Comparison of ENCODE assay signal across 20 cellular contexts in the genomic region with DNA sequence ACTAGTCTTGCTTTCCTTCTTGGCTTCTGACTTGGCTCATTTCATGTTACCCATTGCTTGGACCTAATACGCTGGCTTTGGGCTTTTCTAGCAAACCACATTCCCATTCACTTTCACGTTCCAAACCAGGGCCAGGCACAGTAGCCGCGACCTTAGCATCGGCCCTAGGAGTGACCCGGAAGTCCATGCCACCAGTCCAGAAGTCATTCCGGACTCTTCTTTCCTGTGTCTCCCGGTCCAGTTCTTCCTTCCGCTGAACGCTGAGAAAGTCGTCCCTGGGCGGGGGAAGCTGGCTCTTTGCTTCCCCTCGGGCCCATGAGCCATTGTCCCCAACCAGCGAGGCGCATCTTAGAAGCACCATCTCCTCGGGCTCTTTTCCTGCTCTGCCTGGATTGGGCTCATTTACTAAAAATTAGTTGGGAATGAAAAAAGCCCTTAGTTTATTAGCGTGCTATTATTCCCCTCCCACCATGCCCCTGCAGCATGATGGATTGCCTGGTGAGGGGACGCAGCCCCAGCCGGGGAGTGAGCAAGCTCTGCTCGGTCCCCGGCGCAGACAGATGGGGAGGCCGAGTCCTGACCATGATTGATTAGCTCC.
"Had no signal": no experiment of that assay in that cellular context is flagged by ENCODE, and none has a peak within 500 bp of the region (broad histone marks: within the 10 kb centered on the region; RNA-seq: fewer than 3 reads in every experiment).

No MANE protein-coding gene starts in this region.

- H3K9me3 Mint-ChIP-seq: activated B cell treated with CpG ODN at 0.5 μM for 24 hours; activated CD4-positive, alpha-beta T cell treated with anti-CD3 and anti-CD28 coated beads, Interleukin-2, amount 10 ng/mL, durations not matched to agents 24 days and 14 days; activated T-cell treated with anti-CD3 and anti-CD28 coated beads, Interleukin-2, amount 50 U/mL, for 24 hours; T-helper 1 cell treated with Interleukin-12 subunit alpha and Interleukin-12 subunit beta and Interleukin-4 antibody, amounts not matched to agents 30 μg/mL and 1 μg/mL, for 36 hours had no signal

- H3K4me1 Mint-ChIP-seq: activated B cell treated with CpG ODN at 0.5 μM for 24 hours; activated CD4-positive, alpha-beta T cell treated with anti-CD3 and anti-CD28 coated beads, Interleukin-2, amount 10 ng/mL, durations not matched to agents 24 days and 14 days; brain had no signal

- H3K27ac ChIP-seq: KMS-11 had no signal

- H3K9ac ChIP-seq: KMS-11 had no signal

- ATAC-seq: activated CD8-positive, alpha-beta memory T cell treated with anti-CD3 and anti-CD28 coated beads, Interleukin-2, amount 10 ng/mL, durations not matched to agents 7 days and 5 days had no signal

- H3K4me3 Mint-ChIP-seq: activated B cell treated with CpG ODN at 0.5 μM for 24 hours; activated CD4-positive, alpha-beta T cell treated with anti-CD3 and anti-CD28 coated beads, Interleukin-2, amount 10 ng/mL, durations not matched to agents 24 days and 14 days; activated CD8-positive, alpha-beta memory T cell treated with anti-CD3 and anti-CD28 coated beads, Interleukin-2, amount 10 ng/mL, durations not matched to agents 7 days and 5 days; activated naive CD8-positive, alpha-beta T cell; activated T-cell treated with anti-CD3 and anti-CD28 coated beads, Interleukin-2, amount 50 U/mL, for 24 hours; brain; T-helper 1 cell treated with Interleukin-12 subunit alpha and Interleukin-12 subunit beta and Interleukin-4 antibody, amounts not matched to agents 30 μg/mL and 1 μg/mL, for 36 hours had no signal

- H3K4me2 ChIP-seq: KMS-11 had no signal

- H3K36me3 Mint-ChIP-seq: activated CD8-positive, alpha-beta memory T cell treated with anti-CD3 and anti-CD28 coated beads, Interleukin-2, amount 10 ng/mL, durations not matched to agents 7 days and 5 days; activated naive CD8-positive, alpha-beta T cell; brain had no signal

- H3K27me3 Mint-ChIP-seq: activated B cell treated with CpG ODN at 0.5 μM for 24 hours; activated naive CD8-positive, alpha-beta T cell; brain had no signal

- DNase-seq: activated B cell treated with CpG ODN at 0.5 μM for 24 hours; activated CD4-positive, alpha-beta T cell treated with anti-CD3 and anti-CD28 coated beads for 1 hour; activated CD4-positive, alpha-beta T cell treated with anti-CD3 and anti-CD28 coated beads, Interleukin-2, amount 10 ng/mL, durations not matched to agents 24 days and 14 days; activated CD4-positive, alpha-beta T cell treated with anti-CD3 and anti-CD28 coated beads, Interleukin-2, amount 50 U/mL, for 48 hours; activated CD8-positive, alpha-beta memory T cell treated with anti-CD3 and anti-CD28 coated beads, Interleukin-2, amount 10 ng/mL, durations not matched to agents 7 days and 5 days; activated effector memory CD4-positive, alpha-beta T cell treated with anti-CD3 and anti-CD28 coated beads, Interleukin-2, amount 50 U/mL, for 16 hours; activated naive CD4-positive, alpha-beta T cell treated with Interleukin-2 at 50 U/mL for 16 hours; activated T-cell treated with anti-CD3 and anti-CD28 coated beads, Interleukin-2, amount 50 U/mL, for 24 hours; amygdala; NCI-H1092; NCI-H1417; NCI-H1930; NCI-H524; SHP77 treated with DMSO at 0.1 percent for 48 hours had no signal

- H3K27ac Mint-ChIP-seq: activated B cell treated with CpG ODN at 0.5 μM for 24 hours; activated CD4-positive, alpha-beta T cell treated with anti-CD3 and anti-CD28 coated beads, Interleukin-2, amount 10 ng/mL, durations not matched to agents 24 days and 14 days; activated CD8-positive, alpha-beta memory T cell treated with anti-CD3 and anti-CD28 coated beads, Interleukin-2, amount 10 ng/mL, durations not matched to agents 7 days and 5 days; activated naive CD8-positive, alpha-beta T cell; activated T-cell treated with anti-CD3 and anti-CD28 coated beads, Interleukin-2, amount 50 U/mL, for 24 hours; brain; T-helper 1 cell treated with Interleukin-12 subunit alpha and Interleukin-12 subunit beta and Interleukin-4 antibody, amounts not matched to agents 30 μg/mL and 1 μg/mL, for 36 hours had no signal

- FAIRE-seq: astrocyte, RCC 7860 had no signal
